In genomic region chr11:20056109-20057054, GRCh38 we compare ENCODE assay signal across 14 cellular contexts.
DNase-seq lines count a peak whose midpoint lies in the region; ATAC-seq and TF ChIP-seq lines count a peak whose summit lies in the region.
"Had no signal": no experiment of that assay in that cellular context is flagged by ENCODE, and none has a peak within 500 bp of the region (broad histone marks: within the 10 kb centered on the region; RNA-seq: fewer than 3 reads in every experiment).

No MANE protein-coding gene starts in this region.

- H3K27me3 ChIP-seq in hepatocyte, result no peaks in the 10 kb centered on the region
- H3K27me3 ChIP-seq in gastrocnemius medialis, result no peaks in the 10 kb centered on the region
- H3K27me3 ChIP-seq: neural progenitor cell, Peyer's patch had no signal

- no peak overlapping the region for H2AFZ ChIP-seq in hepatocyte
- H2AFZ ChIP-seq: neural progenitor cell had no signal

- H3K9me3 ChIP-seq in HEK293 (ENCODE audit: control insufficient read depth, insufficient read depth, low read depth, low read length), result no peaks in the 10 kb centered on the region
- H3K9me3 ChIP-seq in hepatocyte (ENCODE audit: low read depth), result no peaks in the 10 kb centered on the region
- H3K9me3 ChIP-seq in gastrocnemius medialis, result no peaks in the 10 kb centered on the region
- H3K9me3 ChIP-seq: Peyer's patch had no signal

- no peak overlapping the region for H3K4me3 ChIP-seq in HEK293 (ENCODE audit: low read depth, low read length)
- no peak overlapping the region for H3K4me3 ChIP-seq in hepatocyte
- H3K4me3 ChIP-seq in gastrocnemius medialis, result no peak overlapping the region
- H3K4me3 ChIP-seq: neural progenitor cell, Peyer's patch had no signal

- TF ChIP-seq CTCF in HEK293 (tag by site-specific recombination; IDR thresholded peaks at IDR 0.05), result no peak
- TF ChIP-seq CTCF in brain (conservative IDR thresholded peaks at IDR 0.05), result no peak
- TF ChIP-seq CTCF in hepatocyte (IDR thresholded peaks at IDR 0.05; ENCODE audit: poor library complexity), result no peak
- no peak for TF ChIP-seq CTCF in gastrocnemius medialis (IDR thresholded peaks at IDR 0.05 in 4 of 5, conservative IDR thresholded peaks at IDR 0.05 in 1 of 5)

- no peaks in the 10 kb centered on the region for H3K27me3 Mint-ChIP-seq in brain
- H3K27me3 Mint-ChIP-seq: activated T-helper 17 cell treated with anti-CD3 and anti-CD28 coated beads, Interleukin-2, amount 50 U/mL, for 72 hours had no signal

- 83% methylated on average over 10 of the region's 10 CpGs for WGBS in hepatocyte (ENCODE audit: low lambda C conversion rate, missing lambda C conversion rate)

- in situ Hi-C loops in gastrocnemius medialis (cut with MboI; ENCODE audit: low sequenced_read_pairs in 4 of 4), result no loop called here

- no peaks in the 10 kb centered on the region for H3K9me2 ChIP-seq in hepatocyte (replicated peaks; ENCODE audit: insufficient read depth)

- intact Hi-C loops in gastrocnemius medialis (cut with DNase I; ENCODE audit: low total_unique reads), result loop anchor here (5.0 kb wide), 2 partner anchors 44 to 104 kb away; no protein-coding TSS in a partner anchor

- H3K36me3 Mint-ChIP-seq in brain, result peaks cover 41% of the 10 kb centered on the region

- H3K79me2 ChIP-seq in hepatocyte, result no peaks in the 10 kb centered on the region

- H3K36me3 ChIP-seq in HEK293 (ENCODE audit: control insufficient read depth in 2 of 2, insufficient read depth in 1 of 2, low read length in 2 of 2) (peaks cover 0 to 28% of the 10 kb centered on the region in 2 experiments; a peak in 1 of 3 replicates), hepatocyte (replicated peaks; ENCODE audit: insufficient read depth, low read depth) (no peaks in the 10 kb centered on the region), gastrocnemius medialis (no peaks in the 10 kb centered on the region)
- H3K36me3 ChIP-seq: Peyer's patch had no signal

- no peaks in the 10 kb centered on the region for H3K9me3 Mint-ChIP-seq in brain
- H3K9me3 Mint-ChIP-seq: activated T-helper 17 cell treated with anti-CD3 and anti-CD28 coated beads, Interleukin-2, amount 50 U/mL, for 72 hours; neural progenitor cell had no signal

- peak overlapping the region in 3 of 5 experiments; percentile 26 to 69 (median 31) for H3K27ac Mint-ChIP-seq in brain
- H3K27ac Mint-ChIP-seq: activated T-helper 17 cell treated with anti-CD3 and anti-CD28 coated beads, Interleukin-2, amount 50 U/mL, for 72 hours; neural progenitor cell had no signal

- no peaks in the 10 kb centered on the region for H4K20me1 ChIP-seq in hepatocyte (ENCODE audit: insufficient read depth, poor library complexity, severe bottlenecking)

- CTCF ChIA-PET in HEK293 (lab: Yijun Ruan, JAX), result interaction anchor here (0.7 to 1.4 kb wide), 4 partner anchors 8 to 58 kb away, joined by 3 read pairs; no protein-coding TSS in a partner anchor

- H3K27ac ChIP-seq in HEK293 (ENCODE audit: extremely low read depth, low read depth, low read length) (0 out of 2 replicates have a peak overlapping the region, but pooled peaks have one; percentile 48), hepatocyte (peak overlapping the region; percentile 64), gastrocnemius medialis (peak overlapping the region; percentile 67 to 87 (median 79))
- H3K27ac ChIP-seq: neural progenitor cell, Peyer's patch had no signal

- DNase-seq in hepatocyte (ENCODE audit: low spot score), result no peak
- DNase-seq in gastrocnemius medialis, result peak; percentile 58
- no peak for DNase-seq in NCI-H1930 (lab: John Stamatoyannopoulos, UW)
- DNase-seq in Kasumi-1 (lab: John Stamatoyannopoulos, UW), result no peak
- no peak for DNase-seq in OCI-M2 (lab: John Stamatoyannopoulos, UW; ENCODE audit: unreplicated experiment)
- DNase-seq: activated CD4-positive, alpha-beta T cell treated with anti-CD3 and anti-CD28 coated beads, Interleukin-2, amount 50 U/mL, for 1 hour; NCI-H1092 treated with DMSO at 0.1 percent for 48 hours; Peyer's patch; T-helper 9 cell had no signal

- no peak overlapping the region for H3K4me3 Mint-ChIP-seq in brain
- H3K4me3 Mint-ChIP-seq: activated T-helper 17 cell treated with anti-CD3 and anti-CD28 coated beads, Interleukin-2, amount 50 U/mL, for 72 hours; neural progenitor cell had no signal

- POLR2A ChIA-PET in HEK293 (lab: Yijun Ruan, JAX), result interaction anchor here (0.5 kb wide), 1 partner anchor 109 kb away, joined by 11 read pairs; no protein-coding TSS in a partner anchor

- H3K4me1 Mint-ChIP-seq in brain, result peaks cover 33% of the 10 kb centered on the region
- H3K4me1 Mint-ChIP-seq: activated T-helper 17 cell treated with anti-CD3 and anti-CD28 coated beads, Interleukin-2, amount 50 U/mL, for 72 hours had no signal

- H3K4me1 ChIP-seq in HEK293 (ENCODE audit: control insufficient read depth, insufficient read depth, low read length), result peaks cover 7% of the 10 kb centered on the region; the same call in 1 of the 2 replicates
- peaks cover 19% of the 10 kb centered on the region for H3K4me1 ChIP-seq in hepatocyte (ENCODE audit: insufficient read depth)
- peaks cover 34 to 45% of the 10 kb centered on the region in 2 donors for H3K4me1 ChIP-seq in gastrocnemius medialis
- H3K4me1 ChIP-seq: Peyer's patch had no signal

- ATAC-seq in gastrocnemius medialis (peak; percentile 54 to 74), GM18868 (IDR thresholded peaks at IDR 0.05; ENCODE audit: unreplicated experiment) (no peak)
- ATAC-seq: activated T-helper 17 cell treated with anti-CD3 and anti-CD28 coated beads, Interleukin-2, amount 50 U/mL, for 72 hours had no signal

- no peak for TF ChIP-seq POLR2A in gastrocnemius medialis (IDR thresholded peaks at IDR 0.05)

- H3K4me2 ChIP-seq in hepatocyte, result no peak overlapping the region
- H3K4me2 ChIP-seq: neural progenitor cell had no signal

TF ChIP-seq in HEK293, 187 proteins besides CTCF, POLR2A, EP300 and RAD21:
- no peak for TF ChIP-seq ZNF23 (tag by site-specific recombination; IDR thresholded peaks at IDR 0.05; ENCODE audit: borderline replicate concordance)
- no peak for TF ChIP-seq ZNF266 (tag by site-specific recombination; IDR thresholded peaks at IDR 0.05; ENCODE audit: low read depth)
- TF ChIP-seq ZNF514 (tag by site-specific recombination; IDR thresholded peaks at IDR 0.05), result no peak
- TF ChIP-seq HOXD13 (CRISPR knock-in tag; IDR thresholded peaks at IDR 0.05; ENCODE audit: borderline replicate concordance), result no peak
- TF ChIP-seq ZNF664 (tag by site-specific recombination; IDR thresholded peaks at IDR 0.05), result peak; percentile 94

Comparison
In these comparisons a context has a peak if more than half of its experiments do, and no peak if none do; other contexts are left out.
1. DNase-seq: peak in gastrocnemius medialis (2 of 2); none in hepatocyte (single experiment), NCI-H1930 (0 of 2), Kasumi-1 (0 of 2) and OCI-M2 (single experiment).
2. Peak in every context shown above with its lines, with median percentiles within 50 percentile points of each other: H3K27ac ChIP-seq.